Comparison of ENCODE assay signal across 1 cellular context in the genomic region with DNA sequence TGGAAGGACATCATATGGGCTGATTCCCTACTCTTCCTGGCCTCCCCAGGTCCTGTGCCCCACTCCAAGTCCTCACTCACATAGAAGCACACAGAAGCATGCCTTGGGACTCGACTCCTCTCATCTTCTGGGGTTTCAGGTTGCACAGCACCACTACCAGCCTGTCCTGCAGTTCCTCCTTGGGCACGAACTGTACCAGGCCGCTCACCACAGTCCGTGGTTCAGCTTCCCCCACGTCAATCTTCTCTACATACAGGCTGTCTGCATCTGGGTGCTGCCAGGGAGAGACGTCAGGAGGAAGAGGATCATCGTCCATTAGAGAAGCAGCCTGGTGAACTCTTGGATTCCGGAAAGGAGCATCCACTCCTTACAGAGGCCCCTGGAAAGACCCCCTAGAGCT.
TF ChIP-seq lines count a peak whose summit lies in the region.

No MANE protein-coding gene starts in this region.

TF ChIP-seq in H1, 55 proteins besides CTCF, POLR2A, EP300 and RAD21:
- TF ChIP-seq POLR2AphosphoS5 (IDR thresholded peaks at IDR 0.05; ENCODE audit: low read depth, low read length) (peak; percentile 12; the same call in 1 of the 2 replicates), POU5F1 (IDR thresholded peaks at IDR 0.05; ENCODE audit: low read depth, low read length) (no peak)
